ENCODE assay signal across 21 cellular contexts in genomic region chr18:6994053-6994452, GRCh38.
DNase-seq lines count a peak whose midpoint lies in the region; ATAC-seq, FAIRE-seq and TF ChIP-seq lines count a peak whose summit lies in the region.
"Had no signal": no experiment of that assay in that cellular context is flagged by ENCODE, and none has a peak within 500 bp of the region (broad histone marks: within the 10 kb centered on the region; RNA-seq: fewer than 3 reads in every experiment).

No MANE protein-coding gene starts in this region.

- ATAC-seq in GM21360 (IDR thresholded peaks at IDR 0.05; ENCODE audit: unreplicated experiment) (no peak), GM21423 (IDR thresholded peaks at IDR 0.05; ENCODE audit: unreplicated experiment) (no peak)
- ATAC-seq: HCT116, SK-N-SH treated with all-trans-retinoic acid at 6 μM for 48 hours had no signal

- H3K9me3 ChIP-seq in HUES6 (ENCODE audit: control insufficient read depth, insufficient read depth, low read depth, low read length) (no peaks in the 10 kb centered on the region), breast epithelium (no peaks in the 10 kb centered on the region), hepatocyte (ENCODE audit: low read depth) (no peaks in the 10 kb centered on the region)
- H3K9me3 ChIP-seq: ascending aorta, esophagus muscularis mucosa had no signal

- H3K4me2 ChIP-seq in hepatocyte: no peak overlapping the region

- intact Hi-C loops in breast epithelium (cut with DNase I; ENCODE audit: low total_unique reads): no loop called here

- H3K27me3 ChIP-seq in HUES6 (ENCODE audit: control insufficient read depth, insufficient read depth, low read length): no peaks in the 10 kb centered on the region
- H3K27me3 ChIP-seq in breast epithelium: no peaks in the 10 kb centered on the region
- no peaks in the 10 kb centered on the region for H3K27me3 ChIP-seq in hepatocyte
- H3K27me3 ChIP-seq: ascending aorta had no signal

- H3K36me3 ChIP-seq in HUES6 (ENCODE audit: control insufficient read depth, insufficient read depth, low read length) (peaks cover 26% of the 10 kb centered on the region), breast epithelium (no peaks in the 10 kb centered on the region), hepatocyte (replicated peaks; ENCODE audit: insufficient read depth, low read depth) (no peaks in the 10 kb centered on the region)
- H3K36me3 ChIP-seq: ascending aorta, esophagus muscularis mucosa had no signal

- TF ChIP-seq POLR2A in breast epithelium (IDR thresholded peaks at IDR 0.05): no peak

- H3K9ac ChIP-seq in HUES6 (ENCODE audit: low read length): no peak overlapping the region

- H3K4me1 ChIP-seq in HUES6 (ENCODE audit: control insufficient read depth, insufficient read depth, low read length): peaks cover 13% of the 10 kb centered on the region; the same call in 1 of the 2 replicates
- H3K4me1 ChIP-seq in breast epithelium: no peaks in the 10 kb centered on the region
- H3K4me1 ChIP-seq in hepatocyte (ENCODE audit: insufficient read depth): no peaks in the 10 kb centered on the region
- H3K4me1 ChIP-seq: ascending aorta, esophagus muscularis mucosa had no signal

- FAIRE-seq in urothelium cell line (lab: Jason Lieb, UNC): peak; percentile 13
- FAIRE-seq: G401.6, GM12892 had no signal

- DNase-seq in breast epithelium (ENCODE audit: low spot score in 2 of 2) (peak in 1 of 2 donors; percentile 60), hepatocyte (ENCODE audit: low spot score) (peak; percentile 17), urothelium cell line (ENCODE audit: low spot score) (no peak), NCI-H2227 (lab: John Stamatoyannopoulos, UW; ENCODE audit: unreplicated experiment) (no peak)
- DNase-seq: activated CD4-positive, alpha-beta T cell treated with anti-CD3 and anti-CD28 coated beads, Interleukin-2, amount 10 ng/mL, durations not matched to agents 7 days and 5 days; activated naive CD4-positive, alpha-beta T cell treated with anti-CD3 and anti-CD28 coated beads for 36 hours; hippocampal formation; KG1; NCI-H1048; NCI-H2171 treated with DMSO at 0.1 percent for 48 hours; NCI-H748 treated with DMSO at 0.1 percent for 48 hours; stimulated activated CD4-positive, alpha-beta T cell treated with anti-CD3 and anti-CD28 coated beads, Interleukin-4, amount 100 ng/mL, for 1 hour had no signal

- H3K79me2 ChIP-seq in hepatocyte: no peaks in the 10 kb centered on the region

- H2AFZ ChIP-seq in hepatocyte: no peak overlapping the region

- H3K27ac ChIP-seq in HUES6 (ENCODE audit: low read depth, low read length) (0 out of 2 replicates have a peak overlapping the region, but pooled peaks have one; percentile 2), breast epithelium (peak overlapping the region; percentile 33 to 69), hepatocyte (peak overlapping the region; percentile 4)
- H3K27ac ChIP-seq: ascending aorta, esophagus muscularis mucosa had no signal

- TF ChIP-seq CTCF in breast epithelium (IDR thresholded peaks at IDR 0.05) (no peak), hepatocyte (IDR thresholded peaks at IDR 0.05; ENCODE audit: poor library complexity) (no peak)

- H3K4me3 ChIP-seq in HUES6 (ENCODE audit: low read depth, low read length) (no peak overlapping the region), breast epithelium (no peak overlapping the region), hepatocyte (no peak overlapping the region)
- H3K4me3 ChIP-seq: ascending aorta, esophagus muscularis mucosa had no signal

- H3K9me2 ChIP-seq in hepatocyte (replicated peaks; ENCODE audit: insufficient read depth): no peaks in the 10 kb centered on the region

- WGBS in hepatocyte (ENCODE audit: low lambda C conversion rate, missing lambda C conversion rate): 66% methylated on average over 5 of the region's 5 CpGs

- no peaks in the 10 kb centered on the region for H4K20me1 ChIP-seq in hepatocyte (ENCODE audit: insufficient read depth, poor library complexity, severe bottlenecking)
